In the genomic region with DNA sequence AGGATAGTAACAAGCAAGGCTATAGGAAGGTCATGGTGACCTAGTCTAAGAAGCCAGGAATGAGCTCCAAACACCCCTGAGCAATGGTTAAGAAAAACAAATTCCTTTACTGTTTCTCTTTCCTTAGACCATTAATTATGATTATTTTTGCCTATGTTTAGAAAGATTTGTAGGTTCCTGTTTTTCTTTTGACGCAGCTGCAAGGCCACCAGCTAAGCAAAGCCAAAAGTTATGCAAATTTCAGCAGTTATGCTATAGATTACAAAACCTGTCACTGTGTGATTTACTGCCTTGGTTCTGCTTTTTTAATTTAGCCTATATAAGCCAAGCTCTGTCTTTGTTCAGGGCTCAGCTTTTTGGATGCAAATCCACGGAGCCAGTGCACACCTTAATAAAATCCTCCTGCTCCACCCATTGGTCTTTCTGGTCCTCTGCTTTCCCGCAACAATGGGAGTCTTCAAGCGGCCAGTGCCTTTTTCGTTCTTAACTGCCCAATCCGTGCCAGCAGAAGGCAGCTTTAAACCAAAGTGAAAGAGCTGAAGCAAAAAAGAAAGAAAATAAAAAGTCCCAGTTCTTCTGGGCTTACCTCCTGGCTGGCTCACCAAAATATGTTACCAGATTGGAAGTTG, we compare ENCODE assay signal across 1 cellular context.
TF ChIP-seq lines count a peak whose summit lies in the region.

No MANE protein-coding gene starts in this region.

TF ChIP-seq in HepG2, 621 proteins besides CTCF, POLR2A, EP300 and RAD21:
- no peak for TF ChIP-seq PAWR (CRISPR knock-in tag; IDR thresholded peaks at IDR 0.05; ENCODE audit: borderline replicate concordance)
- no peak for TF ChIP-seq ONECUT2 (CRISPR knock-in tag; IDR thresholded peaks at IDR 0.05)
- TF ChIP-seq ZBTB42 (CRISPR knock-in tag; IDR thresholded peaks at IDR 0.05): no peak
- TF ChIP-seq KLF15 (CRISPR knock-in tag; IDR thresholded peaks at IDR 0.05; ENCODE audit: borderline replicate concordance): no peak
- TF ChIP-seq ZSCAN20 (CRISPR knock-in tag; IDR thresholded peaks at IDR 0.05; ENCODE audit: borderline replicate concordance): no peak
- TF ChIP-seq, protein P1, sequence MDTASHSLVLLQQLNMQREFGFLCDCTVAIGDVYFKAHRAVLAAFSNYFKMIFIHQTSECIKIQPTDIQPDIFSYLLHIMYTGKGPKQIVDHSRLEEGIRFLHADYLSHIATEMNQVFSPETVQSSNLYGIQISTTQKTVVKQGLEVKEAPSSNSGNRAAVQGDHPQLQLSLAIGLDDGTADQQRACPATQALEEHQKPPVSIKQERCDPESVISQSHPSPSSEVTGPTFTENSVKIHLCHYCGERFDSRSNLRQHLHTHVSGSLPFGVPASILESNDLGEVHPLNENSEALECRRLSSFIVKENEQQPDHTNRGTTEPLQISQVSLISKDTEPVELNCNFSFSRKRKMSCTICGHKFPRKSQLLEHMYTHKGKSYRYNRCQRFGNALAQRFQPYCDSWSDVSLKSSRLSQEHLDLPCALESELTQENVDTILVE (CRISPR knock-in tag; IDR thresholded peaks at IDR 0.05): no peak
- no peak for TF ChIP-seq ZNF225 (CRISPR knock-in tag; IDR thresholded peaks at IDR 0.05)
- TF ChIP-seq FOXA1 (IDR thresholded peaks at IDR 0.05): no peak
- TF ChIP-seq FOXA1 (CRISPR knock-in tag; IDR thresholded peaks at IDR 0.05): no peak
- TF ChIP-seq HNRNPL (IDR thresholded peaks at IDR 0.05; ENCODE audit: low read depth, low read length): no peak
- TF ChIP-seq, protein P2, sequence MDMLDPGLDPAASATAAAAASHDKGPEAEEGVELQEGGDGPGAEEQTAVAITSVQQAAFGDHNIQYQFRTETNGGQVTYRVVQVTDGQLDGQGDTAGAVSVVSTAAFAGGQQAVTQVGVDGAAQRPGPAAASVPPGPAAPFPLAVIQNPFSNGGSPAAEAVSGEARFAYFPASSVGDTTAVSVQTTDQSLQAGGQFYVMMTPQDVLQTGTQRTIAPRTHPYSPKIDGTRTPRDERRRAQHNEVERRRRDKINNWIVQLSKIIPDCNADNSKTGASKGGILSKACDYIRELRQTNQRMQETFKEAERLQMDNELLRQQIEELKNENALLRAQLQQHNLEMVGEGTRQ (IDR thresholded peaks at IDR 0.05; ENCODE audit: low read depth, low read length): no peak
- TF ChIP-seq, protein P2 (CRISPR knock-in tag; IDR thresholded peaks at IDR 0.05; ENCODE audit: borderline replicate concordance): no peak
- TF ChIP-seq CHD2 (IDR thresholded peaks at IDR 0.05; ENCODE audit: low read depth, low read length): no peak
- no peak for TF ChIP-seq TSC22D2 (CRISPR knock-in tag; IDR thresholded peaks at IDR 0.05; ENCODE audit: borderline replicate concordance)
- TF ChIP-seq PHF20 (CRISPR knock-in tag; IDR thresholded peaks at IDR 0.05): no peak
- TF ChIP-seq ZNF746 (CRISPR knock-in tag; IDR thresholded peaks at IDR 0.05): no peak
- TF ChIP-seq, protein P3, sequence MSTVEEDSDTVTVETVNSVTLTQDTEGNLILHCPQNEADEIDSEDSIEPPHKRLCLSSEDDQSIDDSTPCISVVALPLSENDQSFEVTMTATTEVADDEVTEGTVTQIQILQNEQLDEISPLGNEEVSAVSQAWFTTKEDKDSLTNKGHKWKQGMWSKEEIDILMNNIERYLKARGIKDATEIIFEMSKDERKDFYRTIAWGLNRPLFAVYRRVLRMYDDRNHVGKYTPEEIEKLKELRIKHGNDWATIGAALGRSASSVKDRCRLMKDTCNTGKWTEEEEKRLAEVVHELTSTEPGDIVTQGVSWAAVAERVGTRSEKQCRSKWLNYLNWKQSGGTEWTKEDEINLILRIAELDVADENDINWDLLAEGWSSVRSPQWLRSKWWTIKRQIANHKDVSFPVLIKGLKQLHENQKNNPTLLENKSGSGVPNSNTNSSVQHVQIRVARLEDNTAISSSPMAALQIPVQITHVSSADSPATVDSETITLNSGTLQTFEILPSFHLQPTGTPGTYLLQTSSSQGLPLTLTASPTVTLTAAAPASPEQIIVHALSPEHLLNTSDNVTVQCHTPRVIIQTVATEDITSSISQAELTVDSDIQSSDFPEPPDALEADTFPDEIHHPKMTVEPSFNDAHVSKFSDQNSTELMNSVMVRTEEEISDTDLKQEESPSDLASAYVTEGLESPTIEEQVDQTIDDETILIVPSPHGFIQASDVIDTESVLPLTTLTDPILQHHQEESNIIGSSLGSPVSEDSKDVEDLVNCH (CRISPR knock-in tag; IDR thresholded peaks at IDR 0.05): no peak
